In genomic region chr14:102592969-102593840, GRCh38 we compare ENCODE assay signal across 8 cellular contexts. TPM values are rescaled to one million over a fixed set of nuclear protein-coding genes. Genes with fewer than 3 reads are reported as not detected.
A peak's percentile ranks its signal among the peaks of the same experiment; 100 is the strongest.
DNase-seq lines count a peak whose midpoint lies in the region; ATAC-seq and TF ChIP-seq lines count a peak whose summit lies in the region.

No MANE protein-coding gene starts in this region.

- in situ Hi-C loops in astrocyte of the spinal cord (cut with HindIII; ENCODE audit: low sequenced_read_pairs), result no loop called here

- H3K4me3 ChIP-seq in astrocyte of the spinal cord (ENCODE audit: low read depth, low read length) (peak overlapping the region; percentile 68), iPS-18c (ENCODE audit: insufficient read depth, low read depth, low read length) (peak overlapping the region; percentile 81), skin epidermis (peak overlapping the region; percentile 81 to 100 (median 94))

- peak overlapping the region; percentile 83 for H3K27ac Mint-ChIP-seq in T-helper 17 cell

- peak; percentile 20 for ATAC-seq in HG03460 (IDR thresholded peaks at IDR 0.05; ENCODE audit: unreplicated experiment)
- peak; percentile 33 for ATAC-seq in T-helper 17 cell

- TF ChIP-seq CTCF in astrocyte of the spinal cord (IDR thresholded peaks at IDR 0.05; ENCODE audit: low read depth, low read length), result peak; percentile 35

- peak; percentile 78 for DNase-seq in AG20443 (ENCODE audit: low spot score)
- DNase-seq in GM19238 (ENCODE audit: insufficient read length, low spot score), result peak; percentile 53
- peak; percentile 46 to 59 (median 47) for DNase-seq in T-helper 17 cell
- DNase-seq in astrocyte of the spinal cord (ENCODE audit: low read depth, low spot score), result peak; percentile 33
- DNase-seq in A172 (ENCODE audit: low spot score), result no peak

- no peaks in the 10 kb centered on the region for H3K36me3 Mint-ChIP-seq in T-helper 17 cell (ENCODE audit: low read depth)

- H3K4me3 Mint-ChIP-seq in T-helper 17 cell, result peak overlapping the region; percentile 95

- no peaks in the 10 kb centered on the region for H3K27me3 Mint-ChIP-seq in T-helper 17 cell

- H3K9me3 ChIP-seq in T-helper 17 cell (ENCODE audit: control insufficient read depth, low read length, poor library complexity, severe bottlenecking) (no peaks in the 10 kb centered on the region), iPS-18c (ENCODE audit: control insufficient read depth, insufficient read depth, low read length) (no peaks in the 10 kb centered on the region)

- peaks cover 17% of the 10 kb centered on the region for H3K4me1 Mint-ChIP-seq in T-helper 17 cell

- peak overlapping the region; percentile 76 to 100 (median 97) for H3K27ac ChIP-seq in skin epidermis

RNA-seq across cellular contexts. Expression of gene RCOR1, which starts 0.8 kb away (rescaled TPM):
- total RNA-seq in T-helper 17 cell, result 10 to 100 TPM; 17.9 to 33.5 TPM
- 11.1 and 11.4 TPM in 2 replicates for total RNA-seq in A172 (2014; rRNA removed; shearing (Covaris generic))
